Comparison of ENCODE assay signal across 20 cellular contexts in the genomic region with DNA sequence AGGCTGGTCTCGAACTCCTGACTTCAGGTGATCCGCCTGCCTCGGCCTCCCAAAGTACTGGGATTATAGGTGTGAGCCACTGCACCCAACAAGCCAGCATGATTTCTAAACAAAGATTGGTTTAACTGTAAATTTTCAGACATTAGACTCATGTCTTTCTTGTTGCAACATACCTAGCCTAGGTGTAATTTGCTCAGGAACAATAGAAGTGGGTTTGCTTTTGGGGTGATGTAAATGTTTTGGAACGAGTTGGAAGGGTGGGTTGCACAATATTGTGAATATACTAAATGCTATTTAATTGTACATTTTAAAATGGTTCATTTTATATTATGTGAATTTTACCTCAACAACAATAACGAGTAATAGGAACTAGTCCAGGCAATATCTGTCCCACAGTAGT. TPM values are rescaled to one million over a fixed set of nuclear protein-coding genes. Genes with fewer than 3 reads are reported as not detected.
DNase-seq lines count a peak whose midpoint lies in the region; ATAC-seq and TF ChIP-seq lines count a peak whose summit lies in the region.
"Had no signal": no experiment of that assay in that cellular context is flagged by ENCODE, and none has a peak within 500 bp of the region (broad histone marks: within the 10 kb centered on the region; RNA-seq: fewer than 3 reads in every experiment).

No MANE protein-coding gene starts in this region.

- DNase-seq in activated CD8-positive, alpha-beta memory T cell treated with anti-CD3 and anti-CD28 coated beads for 24 hours, result peak; percentile 19
- no peak for DNase-seq in activated CD8-positive, alpha-beta memory T cell treated with anti-CD3 and anti-CD28 coated beads, Interleukin-2, amount 50 U/mL, for 48 hours
- no peak for DNase-seq in CD4-positive, alpha-beta memory T cell
- peak; percentile 51 for DNase-seq in fibroblast of the aortic adventitia (ENCODE audit: low read depth)
- DNase-seq in NCI-H1436 (lab: John Stamatoyannopoulos, UW), result no peak
- no peak for DNase-seq in OCI-M2 (lab: John Stamatoyannopoulos, UW; ENCODE audit: unreplicated experiment)
- no peak for DNase-seq in effector memory CD4-positive, alpha-beta T cell
- DNase-seq: DND-41, HFFc6, MV-4-11, NCI-H1417 treated with DMSO at 0.1 percent for 48 hours, NCI-H2029, NCI-H2171, NCI-H446, NCI-H69 had no signal

- peak overlapping the region in 4 of 8 donors; percentile 4 to 15 (median 8) for H3K4me3 Mint-ChIP-seq in CD4-positive, alpha-beta memory T cell
- peak overlapping the region; percentile 100 for H3K4me3 Mint-ChIP-seq in activated T-helper 17 cell treated with anti-CD3 and anti-CD28 coated beads, Interleukin-2, amount 50 U/mL, for 72 hours
- H3K4me3 Mint-ChIP-seq: HFFc6 had no signal

- peak overlapping the region in 4 of 7 donors; percentile 64 to 99 (median 80) for H3K27ac Mint-ChIP-seq in CD4-positive, alpha-beta memory T cell
- H3K27ac Mint-ChIP-seq in activated T-helper 17 cell treated with anti-CD3 and anti-CD28 coated beads, Interleukin-2, amount 50 U/mL, for 72 hours, result peak overlapping the region; percentile 98
- H3K27ac Mint-ChIP-seq: HFFc6 had no signal

- CTCF ChIA-PET in CD4-positive, alpha-beta memory T cell (lab: Charles Lee; ENCODE audit: partially characterized antibody), result interaction anchor here (1.2 to 1.9 kb wide), 2 partner anchors 109 to 116 kb away, joined by 5 to 8 read pairs; no protein-coding TSS in a partner anchor

- H3K4me1 Mint-ChIP-seq in CD4-positive, alpha-beta memory T cell, result peaks cover 39 to 72% (median 57%) of the 10 kb centered on the region in 4 donors
- peaks cover 35% of the 10 kb centered on the region for H3K4me1 Mint-ChIP-seq in activated T-helper 17 cell treated with anti-CD3 and anti-CD28 coated beads, Interleukin-2, amount 50 U/mL, for 72 hours

- H3K27me3 ChIP-seq in CD4-positive, alpha-beta memory T cell (ENCODE audit: insufficient read depth, low read length), result no peaks in the 10 kb centered on the region
- no peaks in the 10 kb centered on the region for H3K27me3 ChIP-seq in effector memory CD4-positive, alpha-beta T cell (replicated peaks; ENCODE audit: control insufficient read depth, insufficient read depth, low read length, poor library complexity, severe bottlenecking)
- H3K27me3 ChIP-seq: BLaER1 had no signal

- H3K4me1 ChIP-seq in CD4-positive, alpha-beta memory T cell (ENCODE audit: insufficient read depth, low read length), result peaks cover 75% of the 10 kb centered on the region
- H3K4me1 ChIP-seq in effector memory CD4-positive, alpha-beta T cell (ENCODE audit: control insufficient read depth, insufficient read depth, low read length, poor library complexity, severe bottlenecking), result peaks cover 32% of the 10 kb centered on the region
- H3K4me1 ChIP-seq: BLaER1 had no signal

- H3K27me3 Mint-ChIP-seq in CD4-positive, alpha-beta memory T cell, result no peaks in the 10 kb centered on the region
- H3K27me3 Mint-ChIP-seq in activated T-helper 17 cell treated with anti-CD3 and anti-CD28 coated beads, Interleukin-2, amount 50 U/mL, for 72 hours, result no peaks in the 10 kb centered on the region

- H3K9me3 ChIP-seq in CD4-positive, alpha-beta memory T cell (ENCODE audit: control insufficient read depth in 1 of 2, low read length in 2 of 2), result no peaks in the 10 kb centered on the region
- no peaks in the 10 kb centered on the region for H3K9me3 ChIP-seq in effector memory CD4-positive, alpha-beta T cell (ENCODE audit: control insufficient read depth, low read length)
- H3K9me3 ChIP-seq: BLaER1 had no signal

- TF ChIP-seq CTCF in fibroblast of the aortic adventitia (IDR thresholded peaks at IDR 0.05; ENCODE audit: insufficient read depth, low read length), result no peak

- H3K27ac ChIP-seq in CD4-positive, alpha-beta memory T cell (ENCODE audit: low read depth, low read length), result no peak overlapping the region
- H3K27ac ChIP-seq in effector memory CD4-positive, alpha-beta T cell (ENCODE audit: insufficient read depth, low read length, poor library complexity, severe bottlenecking), result no peak overlapping the region
- H3K27ac ChIP-seq: BLaER1 had no signal

- no peaks in the 10 kb centered on the region for H3K36me3 ChIP-seq in CD4-positive, alpha-beta memory T cell (ENCODE audit: insufficient read depth, low read length)
- peaks cover 16% of the 10 kb centered on the region for H3K36me3 ChIP-seq in effector memory CD4-positive, alpha-beta T cell (ENCODE audit: control insufficient read depth, insufficient read depth, low read length)
- H3K36me3 ChIP-seq: BLaER1 had no signal

- H3K36me3 Mint-ChIP-seq in CD4-positive, alpha-beta memory T cell, result peaks cover 20 to 31% of the 10 kb centered on the region in 2 donors
- peaks cover 90% of the 10 kb centered on the region for H3K36me3 Mint-ChIP-seq in activated T-helper 17 cell treated with anti-CD3 and anti-CD28 coated beads, Interleukin-2, amount 50 U/mL, for 72 hours (ENCODE audit: low read depth)

- POLR2A ChIA-PET in CD4-positive, alpha-beta memory T cell (lab: Charles Lee; ENCODE audit: partially characterized antibody), result interaction anchor here (1.0 to 4.8 kb wide), 6 partner anchors 31 to 105 kb away, joined by 3 to 21 read pairs (median 6); no protein-coding TSS in a partner anchor

- H3K4me3 ChIP-seq in CD4-positive, alpha-beta memory T cell (ENCODE audit: low read length in 2 of 2), result no peak overlapping the region
- H3K4me3 ChIP-seq in fibroblast of the aortic adventitia (ENCODE audit: low read depth, low read length), result no peak overlapping the region
- H3K4me3 ChIP-seq in effector memory CD4-positive, alpha-beta T cell (ENCODE audit: insufficient read depth, low read depth, low read length, poor library complexity, severe bottlenecking), result no peak overlapping the region
- H3K4me3 ChIP-seq: BLaER1 had no signal

- no peak for ATAC-seq in activated T-helper 17 cell treated with anti-CD3 and anti-CD28 coated beads, Interleukin-2, amount 50 U/mL, for 72 hours (replicated peaks)

- intact Hi-C loops in CD4-positive, alpha-beta memory T cell (cut with micrococcal nuclease), result no loop called here

- H3K9me3 Mint-ChIP-seq in CD4-positive, alpha-beta memory T cell, result no peaks in the 10 kb centered on the region
- H3K9me3 Mint-ChIP-seq in activated T-helper 17 cell treated with anti-CD3 and anti-CD28 coated beads, Interleukin-2, amount 50 U/mL, for 72 hours, result no peaks in the 10 kb centered on the region
- H3K9me3 Mint-ChIP-seq: HFFc6 had no signal

RNA-seq across cellular contexts. Expression of a gene that starts 7.1 kb away (rescaled TPM):
- total RNA-seq in CD4-positive, alpha-beta memory T cell, result 100 to 1,000 TPM in 1 of 2 experiments, 10 to 100 TPM in 1; 99.6 to 101 TPM
- 10 to 100 TPM in 1 of 2 donors, 1 to 10 TPM in 1; 9.9 to 34.7 TPM for polyA plus RNA-seq in CD4-positive, alpha-beta memory T cell
- 100 to 1,000 TPM; 207 to 271 TPM for total RNA-seq in activated T-helper 17 cell treated with anti-CD3 and anti-CD28 coated beads, Interleukin-2, amount 50 U/mL, for 72 hours
- under 0.01 TPM in 1 of 2 replicates, not detected in the other for total RNA-seq in fibroblast of the aortic adventitia (ENCODE audit: low replicate concordance)
- total RNA-seq: HFFc6, HT1080, OCI-LY7, RPMI7951 had no signal

Comparison
In these comparisons a context has a peak if more than half of its experiments do, and no peak if none do; other contexts are left out.
1. DNase-seq: peak in activated CD8-positive, alpha-beta memory T cell treated with anti-CD3 and anti-CD28 coated beads for 24 hours (single experiment) and fibroblast of the aortic adventitia (single experiment); none in activated CD8-positive, alpha-beta memory T cell treated with anti-CD3 and anti-CD28 coated beads, Interleukin-2, amount 50 U/mL, for 48 hours (single experiment), CD4-positive, alpha-beta memory T cell (0 of 5), NCI-H1436 (single experiment), OCI-M2 (single experiment) and effector memory CD4-positive, alpha-beta T cell (0 of 3).
2. RNA of a gene that starts 7.1 kb away (total RNA-seq): 207 to 271 TPM in activated T-helper 17 cell treated with anti-CD3 and anti-CD28 coated beads, Interleukin-2, amount 50 U/mL, for 72 hours and 99.6 to 101 TPM in CD4-positive, alpha-beta memory T cell; under 0.01 TPM in fibroblast of the aortic adventitia; every median in the first group is over 100 times any median in the second.